1 cellular context compared by ENCODE assay signal in the genomic region with DNA sequence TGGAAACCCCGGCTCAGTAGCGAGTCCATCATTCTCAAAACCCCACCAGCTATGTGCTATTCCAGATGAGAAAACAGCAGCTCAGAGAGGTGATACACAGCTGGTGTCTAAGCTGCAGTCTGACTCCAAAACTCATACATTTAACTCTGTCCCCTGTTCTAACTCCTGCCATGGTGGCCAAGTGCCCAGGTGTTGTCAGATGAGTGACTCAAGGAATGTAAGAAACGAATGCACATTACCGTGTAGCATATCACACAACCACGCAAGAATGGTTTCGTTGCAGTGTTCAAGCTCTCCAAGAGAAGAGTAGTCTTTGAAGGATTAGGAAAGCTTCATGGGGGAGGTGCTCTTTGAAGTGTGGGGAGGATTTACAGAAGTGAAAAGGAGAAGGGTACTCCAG.
TF ChIP-seq lines count a peak whose summit lies in the region.

No MANE protein-coding gene starts in this region.

TF ChIP-seq in GM23338, 12 proteins besides CTCF, POLR2A, EP300 and RAD21:
- TF ChIP-seq, protein P1, sequence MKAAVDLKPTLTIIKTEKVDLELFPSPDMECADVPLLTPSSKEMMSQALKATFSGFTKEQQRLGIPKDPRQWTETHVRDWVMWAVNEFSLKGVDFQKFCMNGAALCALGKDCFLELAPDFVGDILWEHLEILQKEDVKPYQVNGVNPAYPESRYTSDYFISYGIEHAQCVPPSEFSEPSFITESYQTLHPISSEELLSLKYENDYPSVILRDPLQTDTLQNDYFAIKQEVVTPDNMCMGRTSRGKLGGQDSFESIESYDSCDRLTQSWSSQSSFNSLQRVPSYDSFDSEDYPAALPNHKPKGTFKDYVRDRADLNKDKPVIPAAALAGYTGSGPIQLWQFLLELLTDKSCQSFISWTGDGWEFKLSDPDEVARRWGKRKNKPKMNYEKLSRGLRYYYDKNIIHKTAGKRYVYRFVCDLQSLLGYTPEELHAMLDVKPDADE (IDR thresholded peaks at IDR 0.05): no peak
- TF ChIP-seq NANOG (IDR thresholded peaks at IDR 0.05; ENCODE audit: borderline replicate concordance) (no peak), ZNF114 (CRISPR knock-in tag; IDR thresholded peaks at IDR 0.05) (no peak), EZH2 (IDR thresholded peaks at IDR 0.05; ENCODE audit: low read depth, unreplicated experiment) (no peak), EZH2phosphoT487 (IDR thresholded peaks at IDR 0.05; ENCODE audit: unreplicated experiment) (no peak), ZNF331 (CRISPR knock-in tag; IDR thresholded peaks at IDR 0.05; ENCODE audit: low read depth) (no peak), STAT1 (IDR thresholded peaks at IDR 0.05; ENCODE audit: unreplicated experiment) (no peak), REST (IDR thresholded peaks at IDR 0.05; ENCODE audit: unreplicated experiment) (no peak), JUNB (IDR thresholded peaks at IDR 0.05; ENCODE audit: unreplicated experiment) (no peak), CREB1 (CRISPR knock-in tag; IDR thresholded peaks at IDR 0.05; ENCODE audit: low read depth) (no peak)
- TF ChIP-seq, protein P2, sequence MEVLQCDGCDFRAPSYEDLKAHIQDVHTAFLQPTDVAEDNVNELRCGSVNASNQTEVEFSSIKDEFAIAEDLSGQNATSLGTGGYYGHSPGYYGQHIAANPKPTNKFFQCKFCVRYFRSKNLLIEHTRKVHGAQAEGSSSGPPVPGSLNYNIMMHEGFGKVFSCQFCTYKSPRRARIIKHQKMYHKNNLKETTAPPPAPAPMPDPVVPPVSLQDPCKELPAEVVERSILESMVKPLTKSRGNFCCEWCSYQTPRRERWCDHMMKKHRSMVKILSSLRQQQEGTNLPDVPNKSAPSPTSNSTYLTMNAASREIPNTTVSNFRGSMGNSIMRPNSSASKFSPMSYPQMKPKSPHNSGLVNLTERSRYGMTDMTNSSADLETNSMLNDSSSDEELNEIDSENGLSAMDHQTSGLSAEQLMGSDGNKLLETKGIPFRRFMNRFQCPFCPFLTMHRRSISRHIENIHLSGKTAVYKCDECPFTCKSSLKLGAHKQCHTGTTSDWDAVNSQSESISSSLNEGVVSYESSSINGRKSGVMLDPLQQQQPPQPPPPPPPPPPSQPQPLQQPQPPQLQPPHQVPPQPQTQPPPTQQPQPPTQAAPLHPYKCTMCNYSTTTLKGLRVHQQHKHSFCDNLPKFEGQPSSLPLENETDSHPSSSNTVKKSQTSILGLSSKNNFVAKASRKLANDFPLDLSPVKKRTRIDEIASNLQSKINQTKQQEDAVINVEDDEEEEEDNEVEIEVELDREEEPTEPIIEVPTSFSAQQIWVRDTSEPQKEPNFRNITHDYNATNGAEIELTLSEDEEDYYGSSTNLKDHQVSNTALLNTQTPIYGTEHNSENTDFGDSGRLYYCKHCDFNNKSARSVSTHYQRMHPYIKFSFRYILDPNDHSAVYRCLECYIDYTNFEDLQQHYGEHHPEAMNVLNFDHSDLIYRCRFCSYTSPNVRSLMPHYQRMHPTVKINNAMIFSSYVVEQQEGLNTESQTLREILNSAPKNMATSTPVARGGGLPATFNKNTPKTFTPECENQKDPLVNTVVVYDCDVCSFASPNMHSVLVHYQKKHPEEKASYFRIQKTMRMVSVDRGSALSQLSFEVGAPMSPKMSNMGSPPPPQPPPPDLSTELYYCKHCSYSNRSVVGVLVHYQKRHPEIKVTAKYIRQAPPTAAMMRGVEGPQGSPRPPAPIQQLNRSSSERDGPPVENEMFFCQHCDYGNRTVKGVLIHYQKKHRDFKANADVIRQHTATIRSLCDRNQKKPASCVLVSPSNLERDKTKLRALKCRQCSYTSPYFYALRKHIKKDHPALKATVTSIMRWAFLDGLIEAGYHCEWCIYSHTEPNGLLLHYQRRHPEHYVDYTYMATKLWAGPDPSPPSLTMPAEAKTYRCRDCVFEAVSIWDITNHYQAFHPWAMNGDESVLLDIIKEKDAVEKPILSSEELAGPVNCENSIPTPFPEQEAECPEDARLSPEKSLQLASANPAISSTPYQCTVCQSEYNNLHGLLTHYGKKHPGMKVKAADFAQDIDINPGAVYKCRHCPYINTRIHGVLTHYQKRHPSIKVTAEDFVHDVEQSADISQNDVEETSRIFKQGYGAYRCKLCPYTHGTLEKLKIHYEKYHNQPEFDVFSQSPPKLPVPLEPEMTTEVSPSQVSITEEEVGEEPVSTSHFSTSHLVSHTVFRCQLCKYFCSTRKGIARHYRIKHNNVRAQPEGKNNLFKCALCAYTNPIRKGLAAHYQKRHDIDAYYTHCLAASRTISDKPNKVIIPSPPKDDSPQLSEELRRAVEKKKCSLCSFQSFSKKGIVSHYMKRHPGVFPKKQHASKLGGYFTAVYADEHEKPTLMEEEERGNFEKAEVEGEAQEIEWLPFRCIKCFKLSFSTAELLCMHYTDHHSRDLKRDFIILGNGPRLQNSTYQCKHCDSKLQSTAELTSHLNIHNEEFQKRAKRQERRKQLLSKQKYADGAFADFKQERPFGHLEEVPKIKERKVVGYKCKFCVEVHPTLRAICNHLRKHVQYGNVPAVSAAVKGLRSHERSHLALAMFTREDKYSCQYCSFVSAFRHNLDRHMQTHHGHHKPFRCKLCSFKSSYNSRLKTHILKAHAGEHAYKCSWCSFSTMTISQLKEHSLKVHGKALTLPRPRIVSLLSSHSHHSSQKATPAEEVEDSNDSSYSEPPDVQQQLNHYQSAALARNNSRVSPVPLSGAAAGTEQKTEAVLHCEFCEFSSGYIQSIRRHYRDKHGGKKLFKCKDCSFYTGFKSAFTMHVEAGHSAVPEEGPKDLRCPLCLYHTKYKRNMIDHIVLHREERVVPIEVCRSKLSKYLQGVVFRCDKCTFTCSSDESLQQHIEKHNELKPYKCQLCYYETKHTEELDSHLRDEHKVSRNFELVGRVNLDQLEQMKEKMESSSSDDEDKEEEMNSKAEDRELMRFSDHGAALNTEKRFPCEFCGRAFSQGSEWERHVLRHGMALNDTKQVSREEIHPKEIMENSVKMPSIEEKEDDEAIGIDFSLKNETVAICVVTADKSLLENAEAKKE (CRISPR knock-in tag; IDR thresholded peaks at IDR 0.05): no peak
